In the genomic region with DNA sequence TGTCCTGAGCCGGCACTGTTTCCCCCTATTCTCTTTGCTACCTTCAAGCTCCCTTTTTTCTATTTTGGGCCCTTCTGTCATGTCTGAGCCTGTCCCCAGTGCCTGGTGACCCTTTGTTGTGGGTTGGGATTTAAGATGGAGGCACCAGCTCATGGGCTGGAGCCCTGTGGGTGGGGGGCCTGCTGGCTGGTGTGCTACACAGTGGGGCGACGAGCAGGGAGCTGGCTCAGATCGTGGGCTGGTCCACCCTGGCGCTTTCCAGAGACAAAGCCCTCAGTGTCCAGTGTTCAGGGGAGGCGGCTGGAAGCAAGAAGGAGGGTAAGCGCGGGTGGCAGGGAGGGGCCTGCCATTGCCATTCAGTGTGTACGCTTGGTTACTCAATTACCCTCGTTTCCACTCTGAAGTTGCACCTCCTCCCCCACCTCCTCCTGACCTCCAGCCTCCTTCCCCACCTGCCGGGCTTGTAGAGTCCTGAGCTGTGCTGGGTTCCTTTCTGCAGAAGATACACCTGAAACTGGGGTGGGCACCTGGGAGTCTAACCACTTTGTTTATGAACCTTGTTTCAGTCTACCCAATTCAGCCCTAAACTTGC, we compare ENCODE assay signal across 10 cellular contexts. TPM values are rescaled to one million over a fixed set of nuclear protein-coding genes. Genes with fewer than 3 reads are reported as not detected.
DNase-seq lines count a peak whose midpoint lies in the region; FAIRE-seq and TF ChIP-seq lines count a peak whose summit lies in the region.
"Had no signal": no experiment of that assay in that cellular context is flagged by ENCODE, and none has a peak within 500 bp of the region (broad histone marks: within the 10 kb centered on the region; RNA-seq: fewer than 3 reads in every experiment).

No MANE protein-coding gene starts in this region.

- 63 to 71% methylated on average over 11 of the region's 11 CpGs for WGBS in testis, 2 donors

- no peak for TF ChIP-seq POLR2A in testis (IDR thresholded peaks at IDR 0.05)

- H4K20me1 ChIP-seq in astrocyte (ENCODE audit: insufficient read depth, low read length), result no peaks in the 10 kb centered on the region

- no peak for FAIRE-seq in astrocyte (lab: Jason Lieb, UNC)

- POLR2A ChIA-PET in HEK293T (lab: Yijun Ruan, JAX), result interaction anchor here (1.2 kb wide), 1 partner anchor 9 kb away, joined by 3 read pairs; no protein-coding TSS in a partner anchor

- peaks cover 62% of the 10 kb centered on the region for H3K4me1 Mint-ChIP-seq in astrocyte (ENCODE audit: low read depth, unreplicated experiment)
- H3K4me1 Mint-ChIP-seq in activated T-helper 2 cell treated with anti-CD3 and anti-CD28 coated beads, Interferon-gamma antibody, Interleukin-2, Interleukin-4, amounts not matched to agents 10 μg/mL and 5 μg/mL and 100 μg/mL, durations not matched to agents 14 hours and 24 hours and 36 hours (ENCODE audit: low read depth), result peaks cover 9% of the 10 kb centered on the region

- H3K4me2 ChIP-seq in astrocyte (ENCODE audit: low read length), result peak overlapping the region; percentile 74

- H3K9me3 Mint-ChIP-seq in astrocyte (ENCODE audit: unreplicated experiment), result peaks cover 2% of the 10 kb centered on the region
- no peaks in the 10 kb centered on the region for H3K9me3 Mint-ChIP-seq in activated T-helper 2 cell treated with anti-CD3 and anti-CD28 coated beads, Interferon-gamma antibody, Interleukin-2, Interleukin-4, amounts not matched to agents 10 μg/mL and 5 μg/mL and 100 μg/mL, durations not matched to agents 14 hours and 24 hours and 36 hours
- H3K9me3 Mint-ChIP-seq: activated naive CD4-positive, alpha-beta T cell treated with anti-CD3 and anti-CD28 coated beads, Interleukin-2, amount 10 ng/mL, durations not matched to agents 7 days and 5 days had no signal

- peak; percentile 83 for DNase-seq in NCI-H1105 treated with DMSO at 0.1 percent for 48 hours (lab: John Stamatoyannopoulos, UW)
- no peak for DNase-seq in astrocyte (ENCODE audit: low read depth)
- peak; percentile 93 for DNase-seq in medulla oblongata (ENCODE audit: extremely low spot score)
- DNase-seq in testis, result peak; percentile 83
- no peak for DNase-seq in HEK293T (ENCODE audit: extremely low spot score)
- DNase-seq in hepatic stellate cell (ENCODE audit: low spot score), result no peak
- no peak for DNase-seq in activated T-helper 2 cell treated with anti-CD3 and anti-CD28 coated beads, Interferon-gamma antibody, Interleukin-2, Interleukin-4, amounts not matched to agents 10 μg/mL and 5 μg/mL and 100 μg/mL, durations not matched to agents 14 hours and 24 hours and 36 hours (ENCODE audit: low spot score)
- DNase-seq: activated naive CD4-positive, alpha-beta T cell treated with anti-CD3 and anti-CD28 coated beads, Interleukin-2, amount 10 ng/mL, durations not matched to agents 7 days and 5 days; NCI-H2171 treated with DMSO at 0.1 percent for 48 hours; ovary had no signal

- TF ChIP-seq CTCF in astrocyte (IDR thresholded peaks at IDR 0.05; ENCODE audit: insufficient read depth, low read depth, low read length) (no peak), testis (IDR thresholded peaks at IDR 0.05) (no peak)

- H3K27me3 Mint-ChIP-seq in astrocyte (ENCODE audit: low read depth, unreplicated experiment), result no peaks in the 10 kb centered on the region
- H3K27me3 Mint-ChIP-seq in activated T-helper 2 cell treated with anti-CD3 and anti-CD28 coated beads, Interferon-gamma antibody, Interleukin-2, Interleukin-4, amounts not matched to agents 10 μg/mL and 5 μg/mL and 100 μg/mL, durations not matched to agents 14 hours and 24 hours and 36 hours (ENCODE audit: low read depth), result peaks cover 36% of the 10 kb centered on the region

- intact Hi-C loops in testis (cut with DNase I; ENCODE audit: low total_unique reads), result no loop called here
- intact Hi-C loops in activated T-helper 2 cell treated with anti-CD3 and anti-CD28 coated beads, Interferon-gamma antibody, Interleukin-2, Interleukin-4, amounts not matched to agents 10 μg/mL and 5 μg/mL and 100 μg/mL, durations not matched to agents 14 hours and 24 hours and 36 hours (cut with micrococcal nuclease), result no loop called here

- H3K27ac ChIP-seq in astrocyte (ENCODE audit: low read depth, low read length) (no peak overlapping the region), testis (peak overlapping the region; percentile 63 to 77)
- H3K27ac ChIP-seq: ovary had no signal

- H3K27me3 ChIP-seq in astrocyte (ENCODE audit: insufficient read depth, low read length) (no peaks in the 10 kb centered on the region), testis (no peaks in the 10 kb centered on the region)
- H3K27me3 ChIP-seq: ovary had no signal

- H3K4me1 ChIP-seq in astrocyte (ENCODE audit: insufficient read depth, low read length) (peaks cover 50% of the 10 kb centered on the region), testis (peaks cover 41% of the 10 kb centered on the region)

- H3K9me3 ChIP-seq in astrocyte (ENCODE audit: insufficient read depth, low read depth, low read length), result no peaks in the 10 kb centered on the region
- H3K9me3 ChIP-seq in testis, result no peaks in the 10 kb centered on the region
- H3K9me3 ChIP-seq: ovary had no signal

- H3K9ac ChIP-seq in astrocyte (ENCODE audit: low read length), result peak overlapping the region; percentile 28

- no peak overlapping the region for H2AFZ ChIP-seq in astrocyte (ENCODE audit: low read depth, low read length)

- H3K79me2 ChIP-seq in astrocyte (ENCODE audit: insufficient read depth, low read length), result no peaks in the 10 kb centered on the region

- no peak overlapping the region for H3K4me3 Mint-ChIP-seq in astrocyte (ENCODE audit: unreplicated experiment)
- no peak overlapping the region for H3K4me3 Mint-ChIP-seq in activated T-helper 2 cell treated with anti-CD3 and anti-CD28 coated beads, Interferon-gamma antibody, Interleukin-2, Interleukin-4, amounts not matched to agents 10 μg/mL and 5 μg/mL and 100 μg/mL, durations not matched to agents 14 hours and 24 hours and 36 hours (ENCODE audit: low read depth)
- H3K4me3 Mint-ChIP-seq: activated naive CD4-positive, alpha-beta T cell treated with anti-CD3 and anti-CD28 coated beads, Interleukin-2, amount 10 ng/mL, durations not matched to agents 7 days and 5 days had no signal

- H3K36me3 ChIP-seq in astrocyte (ENCODE audit: insufficient read depth, low read length) (no peaks in the 10 kb centered on the region), testis (ENCODE audit: low read depth, missing control alignments) (no peaks in the 10 kb centered on the region)
- H3K36me3 ChIP-seq: ovary had no signal

- CTCF ChIA-PET in HEK293T (lab: Yijun Ruan, JAX), result interaction anchor here (0.9 kb wide), 1 partner anchor 22 kb away, joined by 4 read pairs; no protein-coding TSS in a partner anchor

- peak overlapping the region; percentile 87 for H3K27ac Mint-ChIP-seq in astrocyte (ENCODE audit: unreplicated experiment)
- no peak overlapping the region for H3K27ac Mint-ChIP-seq in activated T-helper 2 cell treated with anti-CD3 and anti-CD28 coated beads, Interferon-gamma antibody, Interleukin-2, Interleukin-4, amounts not matched to agents 10 μg/mL and 5 μg/mL and 100 μg/mL, durations not matched to agents 14 hours and 24 hours and 36 hours
- H3K27ac Mint-ChIP-seq: activated naive CD4-positive, alpha-beta T cell treated with anti-CD3 and anti-CD28 coated beads, Interleukin-2, amount 10 ng/mL, durations not matched to agents 7 days and 5 days had no signal

- peaks cover 7% of the 10 kb centered on the region for H3K36me3 Mint-ChIP-seq in astrocyte (ENCODE audit: low read depth, unreplicated experiment)
- no peaks in the 10 kb centered on the region for H3K36me3 Mint-ChIP-seq in activated T-helper 2 cell treated with anti-CD3 and anti-CD28 coated beads, Interferon-gamma antibody, Interleukin-2, Interleukin-4, amounts not matched to agents 10 μg/mL and 5 μg/mL and 100 μg/mL, durations not matched to agents 14 hours and 24 hours and 36 hours (ENCODE audit: low read depth)
- H3K36me3 Mint-ChIP-seq: activated naive CD4-positive, alpha-beta T cell treated with anti-CD3 and anti-CD28 coated beads, Interleukin-2, amount 10 ng/mL, durations not matched to agents 7 days and 5 days had no signal

- H3K4me3 ChIP-seq in astrocyte (ENCODE audit: insufficient read depth, low read depth, low read length), result no peak overlapping the region
- H3K4me3 ChIP-seq in testis, result no peak overlapping the region
- H3K4me3 ChIP-seq: ovary had no signal

TF ChIP-seq in HEK293T, 16 proteins besides CTCF, POLR2A, EP300 and RAD21:
- TF ChIP-seq ZNF384 (IDR thresholded peaks at IDR 0.05) (no peak), CTBP1 (IDR thresholded peaks at IDR 0.05; ENCODE audit: borderline replicate concordance) (no peak), SP1 (IDR thresholded peaks at IDR 0.05) (no peak), HDGF (IDR thresholded peaks at IDR 0.05; ENCODE audit: borderline replicate concordance) (no peak)

RNA-seq across cellular contexts. Expression of gene MVB12B, which starts 49.8 kb away (rescaled TPM):
- total RNA-seq in astrocyte (12.8 and 13.2 TPM in 2 replicates), testis (10 to 100 TPM; 26.2 to 30.7 TPM)
- polyA plus RNA-seq in testis (ENCODE audit: insufficient read depth, low read depth, low replicate concordance), result 13.6 TPM
- 0.23 and 0.50 TPM in 2 replicates for total RNA-seq in activated T-helper 2 cell treated with anti-CD3 and anti-CD28 coated beads, Interferon-gamma antibody, Interleukin-2, Interleukin-4, amounts not matched to agents 10 μg/mL and 5 μg/mL and 100 μg/mL, durations not matched to agents 14 hours and 24 hours and 36 hours

Comparison
In these comparisons a context has a peak if more than half of its experiments do, and no peak if none do; other contexts are left out.
1. DNase-seq: peak in NCI-H1105 treated with DMSO at 0.1 percent for 48 hours (single experiment), medulla oblongata (single experiment) and testis (single experiment); none in astrocyte (single experiment), HEK293T (single experiment), hepatic stellate cell (single experiment) and activated T-helper 2 cell treated with anti-CD3 and anti-CD28 coated beads, Interferon-gamma antibody, Interleukin-2, Interleukin-4, amounts not matched to agents 10 μg/mL and 5 μg/mL and 100 μg/mL, durations not matched to agents 14 hours and 24 hours and 36 hours (single experiment).